Comparison of ENCODE assay signal across 11 cellular contexts in the genomic region with DNA sequence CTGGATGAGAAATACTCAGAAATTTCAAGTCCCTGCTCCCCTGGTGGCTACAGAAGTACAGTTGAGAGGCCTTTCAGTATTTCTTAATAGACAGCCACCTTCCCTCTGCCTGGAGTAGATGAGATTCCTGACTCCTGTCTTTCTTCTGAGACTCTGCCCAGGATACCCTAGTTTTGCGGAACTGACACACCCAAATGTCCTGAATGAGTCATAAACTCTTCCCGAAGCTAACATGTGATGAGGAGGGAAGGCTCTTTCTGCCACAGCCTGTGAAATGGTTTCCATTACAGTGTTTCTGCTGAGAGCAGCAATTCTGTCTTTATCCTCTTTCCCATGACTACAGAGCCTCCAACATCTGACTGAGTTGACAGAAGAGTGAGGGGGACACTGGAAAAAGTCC. TPM values are rescaled to one million over a fixed set of nuclear protein-coding genes. Genes with fewer than 3 reads are reported as not detected.
A peak's percentile ranks its signal among the peaks of the same experiment; 100 is the strongest.
DNase-seq lines count a peak whose midpoint lies in the region; ATAC-seq and TF ChIP-seq lines count a peak whose summit lies in the region.
"Had no signal": no experiment of that assay in that cellular context is flagged by ENCODE, and none has a peak within 500 bp of the region (broad histone marks: within the 10 kb centered on the region; RNA-seq: fewer than 3 reads in every experiment).

No MANE protein-coding gene starts in this region.

- H3K9me3 Mint-ChIP-seq in chondrocyte (ENCODE audit: low read depth) (no peaks in the 10 kb centered on the region), nephron progenitor cell (peaks cover 12% of the 10 kb centered on the region)
- peaks cover 0 to 9% (median 0%) of the 10 kb centered on the region in 9 donors for H3K9me3 Mint-ChIP-seq in naive thymus-derived CD8-positive, alpha-beta T cell
- H3K9me3 Mint-ChIP-seq: central memory CD8-positive, alpha-beta T cell had no signal

- H3K27me3 Mint-ChIP-seq in chondrocyte (ENCODE audit: low read depth) = no peaks in the 10 kb centered on the region
- H3K27me3 Mint-ChIP-seq in nephron progenitor cell (ENCODE audit: low read depth, poor library complexity) = peaks cover 7% of the 10 kb centered on the region
- H3K27me3 Mint-ChIP-seq in naive thymus-derived CD8-positive, alpha-beta T cell = peaks cover 2 to 21% (median 3%) of the 10 kb centered on the region in 5 donors

- POLR2A ChIA-PET in naive thymus-derived CD8-positive, alpha-beta T cell (lab: Charles Lee) = no interaction called here

- peak; percentile 37 for TF ChIP-seq CTCF in chondrocyte (IDR thresholded peaks at IDR 0.05)
- no peak for TF ChIP-seq CTCF in nephron progenitor cell (IDR thresholded peaks at IDR 0.05)

- H3K27ac Mint-ChIP-seq in chondrocyte (ENCODE audit: unreplicated experiment) (peak overlapping the region; percentile 64), nephron progenitor cell (no peak overlapping the region)
- H3K27ac Mint-ChIP-seq in naive thymus-derived CD8-positive, alpha-beta T cell = no peak overlapping the region

- ATAC-seq in naive thymus-derived CD8-positive, alpha-beta T cell = no peak

- peak; percentile 75 for DNase-seq in COLO829 (ENCODE audit: low spot score)
- peak; percentile 90 for DNase-seq in M059J (ENCODE audit: low read depth)
- no peak for DNase-seq in chondrocyte (ENCODE audit: low spot score)
- peak; percentile 17 for DNase-seq in left kidney (ENCODE audit: low read depth, low spot score)
- no peak for DNase-seq in G401 (ENCODE audit: low spot score)
- no peak for DNase-seq in nephron progenitor cell
- DNase-seq in HuH-7 (ENCODE audit: low spot score) = no peak
- no peak for DNase-seq in naive thymus-derived CD8-positive, alpha-beta T cell
- DNase-seq: BE2C, heart right ventricle had no signal

- H3K36me3 Mint-ChIP-seq in chondrocyte (ENCODE audit: low read depth) (no peaks in the 10 kb centered on the region), nephron progenitor cell (ENCODE audit: low read depth) (no peaks in the 10 kb centered on the region)
- peaks cover 0 to 8% (median 0%) of the 10 kb centered on the region in 3 donors for H3K36me3 Mint-ChIP-seq in naive thymus-derived CD8-positive, alpha-beta T cell

- peaks cover 50% of the 10 kb centered on the region for H3K4me1 Mint-ChIP-seq in chondrocyte (ENCODE audit: low read depth)
- H3K4me1 Mint-ChIP-seq in nephron progenitor cell = peaks cover 4% of the 10 kb centered on the region
- no peaks in the 10 kb centered on the region for H3K4me1 Mint-ChIP-seq in naive thymus-derived CD8-positive, alpha-beta T cell
- H3K4me1 Mint-ChIP-seq: central memory CD8-positive, alpha-beta T cell had no signal

- in situ Hi-C loops in G401 (cut with HindIII; ENCODE audit: low sequenced_read_pairs) = no loop called here

- H3K4me3 Mint-ChIP-seq in chondrocyte (ENCODE audit: unreplicated experiment) = no peak overlapping the region
- H3K4me3 Mint-ChIP-seq in nephron progenitor cell = no peak overlapping the region
- no peak overlapping the region for H3K4me3 Mint-ChIP-seq in naive thymus-derived CD8-positive, alpha-beta T cell
- H3K4me3 Mint-ChIP-seq: central memory CD8-positive, alpha-beta T cell had no signal

RNA-seq across cellular contexts. Expression of gene TNC, which starts 52.7 kb away (rescaled TPM):
- 77.5 and 151 TPM in 2 replicates for total RNA-seq in M059J (2014; rRNA removed; shearing (Covaris generic))
- total RNA-seq in chondrocyte = 61.3 to 179 TPM (median 64.1 TPM) in 3 replicates
- not detected in 2 replicates for total RNA-seq in G401 (2014; rRNA removed; shearing (Covaris generic))
- total RNA-seq in naive thymus-derived CD8-positive, alpha-beta T cell = not detected
- polyA plus RNA-seq in naive thymus-derived CD8-positive, alpha-beta T cell = not detected

Comparison
In these comparisons a context has a peak if more than half of its experiments do, and no peak if none do; other contexts are left out.
1. DNase-seq: peak in COLO829 (single experiment), M059J (single experiment) and left kidney (single experiment); none in chondrocyte (single experiment), G401 (single experiment), nephron progenitor cell (single experiment), HuH-7 (single experiment) and naive thymus-derived CD8-positive, alpha-beta T cell (0 of 10).
2. RNA of gene TNC, which starts 52.7 kb away (total RNA-seq): 77.5 to 151 TPM in M059J and 61.3 to 179 TPM in chondrocyte; not detected in G401 and not detected in naive thymus-derived CD8-positive, alpha-beta T cell; every median in the first group is over 10 times any median in the second.